24 cellular contexts compared by ENCODE assay signal in the genomic region with DNA sequence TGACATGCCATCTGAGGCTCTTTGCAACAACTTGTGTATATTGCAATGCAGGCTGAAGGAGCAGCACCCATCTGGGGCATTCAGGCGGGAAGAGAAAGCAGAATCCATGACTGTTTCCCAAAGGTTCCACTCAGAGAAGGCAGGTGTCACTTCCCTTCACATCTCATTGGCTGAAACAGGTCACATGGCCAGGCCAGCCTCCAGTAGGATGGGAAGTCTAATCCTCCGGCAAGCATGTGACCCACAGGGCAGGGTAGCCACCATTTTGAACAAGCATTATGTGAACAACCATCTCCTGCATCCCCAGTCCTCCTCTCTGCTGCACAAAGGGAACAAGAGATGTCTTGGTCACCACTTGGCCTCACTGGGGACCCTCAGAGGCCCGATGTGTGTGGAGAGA.
DNase-seq lines count a peak whose midpoint lies in the region; ATAC-seq and TF ChIP-seq lines count a peak whose summit lies in the region.
"Had no signal": no experiment of that assay in that cellular context is flagged by ENCODE, and none has a peak within 500 bp of the region (broad histone marks: within the 10 kb centered on the region; RNA-seq: fewer than 3 reads in every experiment).

No MANE protein-coding gene starts in this region.

- peaks cover 15% of the 10 kb centered on the region for H3K27me3 Mint-ChIP-seq in activated CD4-positive, alpha-beta T cell treated with anti-CD3 and anti-CD28 coated beads, Interleukin-2, amount 10 ng/mL, durations not matched to agents 24 days and 14 days
- no peaks in the 10 kb centered on the region for H3K27me3 Mint-ChIP-seq in effector memory CD8-positive, alpha-beta T cell
- H3K27me3 Mint-ChIP-seq: naive B cell had no signal

- peaks cover 29% of the 10 kb centered on the region for H3K36me3 Mint-ChIP-seq in activated CD4-positive, alpha-beta T cell treated with anti-CD3 and anti-CD28 coated beads, Interleukin-2, amount 10 ng/mL, durations not matched to agents 24 days and 14 days (ENCODE audit: low read depth)
- peaks cover 24% of the 10 kb centered on the region for H3K36me3 Mint-ChIP-seq in effector memory CD8-positive, alpha-beta T cell (ENCODE audit: insufficient read depth)
- H3K36me3 Mint-ChIP-seq in stimulated activated effector memory CD8-positive, alpha-beta T cell treated with anti-CD3 and anti-CD28 coated beads, Interleukin-12 subunit alpha, Interleukin-12 subunit beta, amount 100 ng/mL, for 72 hours = peaks cover 89% of the 10 kb centered on the region

- H2AFZ ChIP-seq in Loucy (ENCODE audit: low read length) = no peak overlapping the region

- H3K4me3 Mint-ChIP-seq in activated CD4-positive, alpha-beta T cell treated with anti-CD3 and anti-CD28 coated beads, Interleukin-2, amount 10 ng/mL, durations not matched to agents 24 days and 14 days = peak overlapping the region; percentile 39
- peak overlapping the region; percentile 78 for H3K4me3 Mint-ChIP-seq in effector memory CD8-positive, alpha-beta T cell
- H3K4me3 Mint-ChIP-seq in stimulated activated effector memory CD8-positive, alpha-beta T cell treated with anti-CD3 and anti-CD28 coated beads, Interleukin-12 subunit alpha, Interleukin-12 subunit beta, amount 100 ng/mL, for 72 hours = no peak overlapping the region

- H3K27ac Mint-ChIP-seq in activated CD4-positive, alpha-beta T cell treated with anti-CD3 and anti-CD28 coated beads, Interleukin-2, amount 10 ng/mL, durations not matched to agents 24 days and 14 days = no peak overlapping the region
- peak overlapping the region; percentile 88 to 96 for H3K27ac Mint-ChIP-seq in effector memory CD8-positive, alpha-beta T cell
- peak overlapping the region; percentile 93 for H3K27ac Mint-ChIP-seq in stimulated activated effector memory CD8-positive, alpha-beta T cell treated with anti-CD3 and anti-CD28 coated beads, Interleukin-12 subunit alpha, Interleukin-12 subunit beta, amount 100 ng/mL, for 72 hours

- H3K27me3 ChIP-seq in Loucy (ENCODE audit: insufficient read depth, low read length, poor library complexity, severe bottlenecking) = no peaks in the 10 kb centered on the region
- H3K27me3 ChIP-seq: cardiac muscle cell, upper lobe of right lung had no signal

- ATAC-seq in effector memory CD8-positive, alpha-beta T cell (replicated peaks) = no peak
- no peak for ATAC-seq in stimulated activated effector memory CD8-positive, alpha-beta T cell treated with anti-CD3 and anti-CD28 coated beads, Interleukin-12 subunit alpha, Interleukin-12 subunit beta, amount 100 ng/mL, for 72 hours
- ATAC-seq in GM21360 (IDR thresholded peaks at IDR 0.05; ENCODE audit: unreplicated experiment) (no peak), HG03280 (IDR thresholded peaks at IDR 0.05; ENCODE audit: unreplicated experiment) (no peak)
- ATAC-seq: upper lobe of right lung had no signal

- H3K9me3 Mint-ChIP-seq in activated CD4-positive, alpha-beta T cell treated with anti-CD3 and anti-CD28 coated beads, Interleukin-2, amount 10 ng/mL, durations not matched to agents 24 days and 14 days = no peaks in the 10 kb centered on the region
- peaks cover 2 to 6% of the 10 kb centered on the region in 2 donors for H3K9me3 Mint-ChIP-seq in effector memory CD8-positive, alpha-beta T cell
- H3K9me3 Mint-ChIP-seq in stimulated activated effector memory CD8-positive, alpha-beta T cell treated with anti-CD3 and anti-CD28 coated beads, Interleukin-12 subunit alpha, Interleukin-12 subunit beta, amount 100 ng/mL, for 72 hours = peaks cover 3% of the 10 kb centered on the region

- intact Hi-C loops in activated CD4-positive, alpha-beta T cell treated with anti-CD3 and anti-CD28 coated beads, Interleukin-2, amount 10 ng/mL, durations not matched to agents 24 days and 14 days (cut with micrococcal nuclease) = no loop called here

- H3K9ac ChIP-seq in Loucy (ENCODE audit: low read depth, low read length, poor library complexity, severe bottlenecking) = no peak overlapping the region

- H3K4me2 ChIP-seq in Loucy (ENCODE audit: low read depth, low read length, poor library complexity, severe bottlenecking) = peak overlapping the region; percentile 74

- peaks cover 17% of the 10 kb centered on the region for H3F3A ChIP-seq in Loucy (ENCODE audit: low read depth)

- H3K79me2 ChIP-seq in Loucy (ENCODE audit: insufficient read depth, low read length) = peaks cover 9% of the 10 kb centered on the region; the same call in 1 of the 2 replicates

- H3K4me3 ChIP-seq in Loucy (ENCODE audit: low read length, poor library complexity, severe bottlenecking) = no peak overlapping the region
- H3K4me3 ChIP-seq: cardiac muscle cell, SK-N-MC, upper lobe of right lung had no signal

- no peaks in the 10 kb centered on the region for H3K9me3 ChIP-seq in Loucy (ENCODE audit: insufficient read depth, low read depth, low read length)
- H3K9me3 ChIP-seq: upper lobe of right lung had no signal

- H3K36me3 ChIP-seq in Loucy (ENCODE audit: insufficient read depth, low read length) = peaks cover 41% of the 10 kb centered on the region; the same call in 1 of the 2 replicates
- H3K36me3 ChIP-seq: cardiac muscle cell had no signal

- H3K4me1 Mint-ChIP-seq in activated CD4-positive, alpha-beta T cell treated with anti-CD3 and anti-CD28 coated beads, Interleukin-2, amount 10 ng/mL, durations not matched to agents 24 days and 14 days = peaks cover 58% of the 10 kb centered on the region
- H3K4me1 Mint-ChIP-seq in effector memory CD8-positive, alpha-beta T cell (ENCODE audit: low read depth in 2 of 2) = peaks cover 78 to 79% of the 10 kb centered on the region in 2 donors
- peaks cover 96% of the 10 kb centered on the region for H3K4me1 Mint-ChIP-seq in stimulated activated effector memory CD8-positive, alpha-beta T cell treated with anti-CD3 and anti-CD28 coated beads, Interleukin-12 subunit alpha, Interleukin-12 subunit beta, amount 100 ng/mL, for 72 hours

- no peak for TF ChIP-seq CTCF in Loucy (conservative IDR thresholded peaks at IDR 0.05; ENCODE audit: low read length)

- peaks cover 58% of the 10 kb centered on the region for H3K4me1 ChIP-seq in Loucy (ENCODE audit: insufficient read depth, low read length, poor library complexity, severe bottlenecking)

- H3K9me2 ChIP-seq in Loucy (replicated peaks; ENCODE audit: low read depth, low read length) = no peaks in the 10 kb centered on the region

- no peaks in the 10 kb centered on the region for H4K20me1 ChIP-seq in Loucy (ENCODE audit: insufficient read depth, low read length, poor library complexity, severe bottlenecking)

- DNase-seq in activated CD4-positive, alpha-beta T cell treated with anti-CD3 and anti-CD28 coated beads, Interleukin-2, amount 10 ng/mL, durations not matched to agents 24 days and 14 days = no peak
- no peak for DNase-seq in activated CD4-positive, alpha-beta T cell treated with anti-CD3 and anti-CD28 coated beads, Interleukin-2, amount 50 U/mL, for 4 hours
- DNase-seq in effector memory CD8-positive, alpha-beta T cell = no peak
- no peak for DNase-seq in stimulated activated effector memory CD8-positive, alpha-beta T cell treated with anti-CD3 and anti-CD28 coated beads, Interleukin-12 subunit alpha, Interleukin-12 subunit beta, amount 100 ng/mL, for 72 hours (ENCODE audit: low spot score in 2 of 2)
- no peak for DNase-seq in GM19238 (ENCODE audit: insufficient read length, low spot score)
- DNase-seq: activated CD4-positive, alpha-beta T cell treated with anti-CD3 and anti-CD28 coated beads, Interleukin-2, amount 50 U/mL, for 1 hour; activated T-cell treated with anti-CD3 and anti-CD28 coated beads, Interleukin-2, amount 50 U/mL, for 1 hour; C1 segment of cervical spinal cord; DMS53; foreskin melanocyte; HCEC 1CT; hypothalamus; KBM-7; naive B cell; NCI-H1930; NCI-H345; stimulated activated CD4-positive, alpha-beta T cell treated with anti-CD3 and anti-CD28 coated beads, Interleukin-1b, Interleukin-23, amount 100 ng/mL, for 48 hours; stimulated activated naive CD4-positive, alpha-beta T cell treated with Interleukin-2 at 50 U/mL for 16 hours had no signal
